Comparison of ENCODE assay signal across 4 cellular contexts in genomic region chr17:47216821-47217220, GRCh38. TPM values are rescaled to one million over a fixed set of nuclear protein-coding genes. Genes with fewer than 3 reads are reported as not detected.
"Had no signal": no experiment of that assay in that cellular context is flagged by ENCODE, and none has a peak within 500 bp of the region (broad histone marks: within the 10 kb centered on the region; RNA-seq: fewer than 3 reads in every experiment).

No MANE protein-coding gene starts in this region.

RNA-seq across cellular contexts. Expression of gene MYL4, which starts 7.7 kb away (rescaled TPM):
- total RNA-seq: epithelial cell of proximal tubule, esophagus squamous epithelium had no signal
- polyA plus RNA-seq: keratinocyte had no signal

RNA-seq across cellular contexts. Expression of gene ITGB3, which starts 36.8 kb away (rescaled TPM):
- total RNA-seq: progenitor cell of endocrine pancreas had no signal
- polyA plus RNA-seq: keratinocyte had no signal
